ENCODE assay signal across 24 cellular contexts in the genomic region with DNA sequence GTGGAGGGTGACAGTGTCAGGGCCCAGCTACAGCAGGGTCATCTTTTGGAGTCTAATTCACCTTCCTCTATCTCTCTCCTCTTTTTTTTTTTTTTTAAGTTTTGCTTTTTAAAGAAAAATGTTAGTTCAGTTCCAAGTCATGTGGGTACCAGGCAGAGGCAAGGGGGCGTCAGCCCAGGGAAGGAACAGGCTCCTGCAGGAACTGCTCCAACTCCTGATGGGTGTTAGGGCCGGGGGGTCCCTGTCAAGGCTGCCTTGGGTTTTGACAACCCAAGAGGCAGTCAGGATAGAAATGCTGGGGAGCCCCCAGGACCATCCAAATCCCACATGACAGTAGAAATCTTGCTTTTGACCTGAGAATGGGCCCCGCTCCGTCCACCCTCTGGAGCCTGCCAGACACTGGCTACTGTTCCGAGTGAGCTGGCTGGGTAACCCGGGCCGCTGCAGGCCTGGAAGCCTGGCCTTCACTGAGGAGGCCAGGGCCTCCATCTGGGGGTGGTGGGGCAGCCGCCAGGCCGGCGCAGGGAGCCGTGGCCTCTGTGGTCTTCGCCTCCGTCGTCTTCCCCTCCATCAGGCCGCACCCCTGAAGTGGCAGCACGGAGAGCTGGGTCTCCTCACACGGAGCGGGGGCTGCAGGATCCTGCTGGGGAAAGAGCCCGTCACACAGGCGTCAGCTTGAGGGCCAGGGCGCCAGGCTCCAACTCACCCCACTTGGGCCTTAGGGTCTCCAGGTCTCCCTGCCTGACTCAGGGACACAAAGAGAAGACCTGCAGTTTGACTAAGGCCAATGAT. TPM values are rescaled to one million over a fixed set of nuclear protein-coding genes. Genes with fewer than 3 reads are reported as not detected.
A peak's percentile ranks its signal among the peaks of the same experiment; 100 is the strongest.
DNase-seq lines count a peak whose midpoint lies in the region; ATAC-seq, FAIRE-seq and TF ChIP-seq lines count a peak whose summit lies in the region.
"Had no signal": no experiment of that assay in that cellular context is flagged by ENCODE, and none has a peak within 500 bp of the region (broad histone marks: within the 10 kb centered on the region; RNA-seq: fewer than 3 reads in every experiment).

No MANE protein-coding gene starts in this region.

- H3K4me3 ChIP-seq in parathyroid adenoma (ENCODE audit: low read depth, low read length), result no peak overlapping the region
- no peak overlapping the region for H3K4me3 ChIP-seq in pancreas
- H3K4me3 ChIP-seq: HAP-1 had no signal

- intact Hi-C loops in pancreas (cut with DNase I), result no loop called here

- WGBS in pancreas, 2 donors, result 85 to 89% methylated on average over 21 of the region's 21 CpGs

- H3K4me2 ChIP-seq in parathyroid adenoma (ENCODE audit: low read length), result no peak overlapping the region

- TF ChIP-seq POLR2A in GM12891 (IDR thresholded peaks at IDR 0.05; ENCODE audit: low read depth, low read length), result no peak

- no peak overlapping the region for H3K9ac ChIP-seq in parathyroid adenoma

- no peaks in the 10 kb centered on the region for H3K79me2 ChIP-seq in parathyroid adenoma

- DNase-seq in AG08396 (ENCODE audit: low spot score) (peak; percentile 4), GM20000 (ENCODE audit: low spot score) (peak; percentile 11), iPS-NIHi7 (ENCODE audit: extremely low spot score) (peak; percentile 2), NCI-H524 treated with DMSO at 0.1 percent for 48 hours (lab: John Stamatoyannopoulos, UW) (no peak), NCI-H2227 treated with DMSO at 0.1 percent for 48 hours (lab: John Stamatoyannopoulos, UW) (no peak), pancreas (no peak), GM12891 (ENCODE audit: insufficient read length, low spot score) (no peak)
- DNase-seq: BE2C; CD4-positive, alpha-beta memory T cell; EL; MM.1S; NCI-H1092 treated with DMSO at 0.1 percent for 48 hours; NCI-H146; NCI-H2029 treated with DMSO at 0.1 percent for 48 hours; NCI-H774; SIG-M5 had no signal

- TF ChIP-seq CTCF in GM20000 (IDR thresholded peaks at IDR 0.05; ENCODE audit: extremely low read depth, missing control alignments) (no peak), parathyroid adenoma (IDR thresholded peaks at IDR 0.05) (no peak), pancreas (IDR thresholded peaks at IDR 0.05) (no peak)

- no peak overlapping the region for H2AFZ ChIP-seq in parathyroid adenoma

- H3K9me3 ChIP-seq in parathyroid adenoma (ENCODE audit: control insufficient read depth, low read length), result no peaks in the 10 kb centered on the region
- no peaks in the 10 kb centered on the region for H3K9me3 ChIP-seq in pancreas
- H3K9me3 ChIP-seq: BE2C, HAP-1 had no signal

- FAIRE-seq in pancreas (lab: Jason Lieb, UNC) (no peak), GM12891 (lab: Jason Lieb, UNC) (no peak)
- FAIRE-seq: GM12892, RCC 7860 had no signal

- ATAC-seq in pancreas, result no peak

- H3K27me3 ChIP-seq in parathyroid adenoma (ENCODE audit: control insufficient read depth, insufficient read depth, low read length), result no peaks in the 10 kb centered on the region
- H3K27me3 ChIP-seq in pancreas, result no peaks in the 10 kb centered on the region
- H3K27me3 ChIP-seq: BE2C had no signal

- H3K36me3 ChIP-seq in parathyroid adenoma (ENCODE audit: control insufficient read depth, insufficient read depth, low read length) (no peaks in the 10 kb centered on the region), pancreas (no peaks in the 10 kb centered on the region)

- H3K27ac ChIP-seq in parathyroid adenoma (peak overlapping the region; percentile 44), pancreas (no peak overlapping the region)

- H3K4me1 ChIP-seq in parathyroid adenoma (peaks cover 5% of the 10 kb centered on the region), pancreas (no peaks in the 10 kb centered on the region)
- H3K4me1 ChIP-seq: HAP-1 had no signal

TF ChIP-seq in GM12891, 5 proteins besides CTCF, POLR2A, EP300 and RAD21:
- no peak for TF ChIP-seq PAX5 (IDR thresholded peaks at IDR 0.05; ENCODE audit: insufficient read depth, low read length, severe bottlenecking)
- TF ChIP-seq SPI1 (IDR thresholded peaks at IDR 0.05; ENCODE audit: low read depth, low read length), result no peak
- TF ChIP-seq TAF1 (IDR thresholded peaks at IDR 0.05; ENCODE audit: low read depth, low read length), result no peak
- no peak for TF ChIP-seq POLR2AphosphoS5 (IDR thresholded peaks at IDR 0.05; ENCODE audit: low read depth, low read length)
- no peak for TF ChIP-seq POU2F2 (IDR thresholded peaks at IDR 0.05; ENCODE audit: low read depth, low read length)
TF ChIP-seq in GM12891: peak in this region for 0.

RNA-seq across cellular contexts. Expression of a gene that starts 24.2 kb away (rescaled TPM):
- total RNA-seq in pancreas, result 10 to 100 TPM in 3 of 6 donors, not detected in 3; 10.5 to 21.8 (median 21.6) TPM
- not detected for polyA plus RNA-seq in pancreas
- not detected for polyA plus RNA-seq in GM12891 (2012; ENCODE audit: low read depth, missing spikeins)
- total RNA-seq: A172, LHCN-M2, NCI-H460, OCI-LY7 had no signal
- polyA plus RNA-seq: CD4-positive, alpha-beta memory T cell had no signal

RNA-seq across cellular contexts. Expression of a gene that starts 32.9 kb away (rescaled TPM):
- not detected for total RNA-seq in pancreas
- not detected for polyA plus RNA-seq in pancreas
- not detected for polyA plus RNA-seq in GM12891 (2012; ENCODE audit: low read depth, missing spikeins)
- total RNA-seq: A172; CD4-positive, alpha-beta memory T cell; LHCN-M2; NCI-H460; OCI-LY7 had no signal
- polyA plus RNA-seq: CD4-positive, alpha-beta memory T cell had no signal

RNA-seq across cellular contexts. Expression of a gene that starts 42.0 kb away (rescaled TPM):
- 1 to 10 TPM; 3.8 to 7.5 (median 5.7) TPM for total RNA-seq in pancreas
- 1 to 10 TPM; 3.1 to 5.5 TPM for polyA plus RNA-seq in pancreas
- 9.5 TPM for polyA plus RNA-seq in GM12891 (2012; ENCODE audit: low read depth, missing spikeins)

RNA-seq across cellular contexts. Expression of a gene that starts 49.1 kb away (rescaled TPM):
- under 1 TPM in 1 of 6 donors, not detected in 5; 0.32 TPM for total RNA-seq in pancreas
- not detected for polyA plus RNA-seq in pancreas
- polyA plus RNA-seq in GM12891 (2012; ENCODE audit: low read depth, missing spikeins), result not detected
- total RNA-seq: CD4-positive, alpha-beta memory T cell; LHCN-M2; NCI-H460; OCI-LY7 had no signal
- polyA plus RNA-seq: CD4-positive, alpha-beta memory T cell had no signal

Comparison
In these comparisons a context has a peak if more than half of its experiments do, and no peak if none do; other contexts are left out.
1. DNase-seq: peak in AG08396 (single experiment), GM20000 (single experiment) and iPS-NIHi7 (single experiment); none in NCI-H524 treated with DMSO at 0.1 percent for 48 hours (single experiment), NCI-H2227 treated with DMSO at 0.1 percent for 48 hours (single experiment), pancreas (0 of 6) and GM12891 (single experiment).